Comparison of ENCODE assay signal across 23 cellular contexts in the genomic region with DNA sequence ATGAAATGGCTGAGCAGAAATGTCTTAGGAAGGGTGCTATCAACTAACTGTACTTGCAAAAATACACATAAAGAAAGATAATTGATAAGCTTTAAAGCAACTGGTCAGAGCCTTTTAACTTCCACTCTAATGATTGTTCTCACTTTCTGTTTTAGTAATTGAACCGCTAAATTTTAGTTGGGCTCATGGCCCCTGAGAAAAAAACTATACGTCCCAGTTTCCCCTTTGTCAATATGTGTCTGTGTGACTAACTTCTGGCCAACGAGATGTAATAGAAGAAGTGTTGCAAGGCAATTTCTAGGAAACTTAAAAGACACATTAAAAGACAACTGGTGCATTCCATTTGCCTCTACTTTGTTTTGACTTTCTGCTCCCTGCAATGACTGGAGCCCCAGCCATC.
DNase-seq lines count a peak whose midpoint lies in the region; ATAC-seq and TF ChIP-seq lines count a peak whose summit lies in the region.
"Had no signal": no experiment of that assay in that cellular context is flagged by ENCODE, and none has a peak within 500 bp of the region (broad histone marks: within the 10 kb centered on the region; RNA-seq: fewer than 3 reads in every experiment).

No MANE protein-coding gene starts in this region.

- H3K27ac ChIP-seq in ascending aorta: peak overlapping the region; percentile 0 to 26
- H3K27ac ChIP-seq: PC-9, RWPE1, SK-N-MC had no signal

- no peak for TF ChIP-seq CTCF in ascending aorta (IDR thresholded peaks at IDR 0.05)
- no peak for TF ChIP-seq CTCF in lower leg skin (IDR thresholded peaks at IDR 0.05)

- intact Hi-C loops in ascending aorta (cut with DNase I): no loop called here
- intact Hi-C loops in lower leg skin (cut with DNase I; ENCODE audit: low total_unique reads): no loop called here

- H3K9me3 ChIP-seq in ascending aorta: no peaks in the 10 kb centered on the region
- H3K9me3 ChIP-seq: HAP-1 had no signal

- peaks cover 0 to 28% of the 10 kb centered on the region in 2 donors for H3K4me1 ChIP-seq in ascending aorta

- no peak for TF ChIP-seq POLR2A in lower leg skin (IDR thresholded peaks at IDR 0.05)

- no peaks in the 10 kb centered on the region for H3K36me3 ChIP-seq in ascending aorta
- H3K36me3 ChIP-seq: HAP-1 had no signal

- WGBS in lower leg skin, 2 donors: 84 to 92% methylated on average over 3 of the region's 3 CpGs

- ATAC-seq in GM18867 (IDR thresholded peaks at IDR 0.05; ENCODE audit: unreplicated experiment) (peak; percentile 46), GM19351 (IDR thresholded peaks at IDR 0.05; ENCODE audit: unreplicated experiment) (peak; percentile 71), HG02870 (IDR thresholded peaks at IDR 0.05; ENCODE audit: unreplicated experiment) (peak; percentile 53), HG03139 (IDR thresholded peaks at IDR 0.05; ENCODE audit: unreplicated experiment) (no peak)
- ATAC-seq: GM23338 had no signal

- DNase-seq in ascending aorta (ENCODE audit: low spot score in 2 of 2) (no peak), NCI-H2196 treated with DMSO at 0.1 percent for 48 hours (lab: John Stamatoyannopoulos, UW; ENCODE audit: unreplicated experiment) (no peak), lower leg skin (ENCODE audit: low spot score in 2 of 2) (no peak)
- DNase-seq: CD4-positive, CD25-positive, alpha-beta regulatory T cell; COR-L47; DMS79; KBM-7; MM.1S; NCI-H1105 treated with DMSO at 0.1 percent for 48 hours; NCI-H2081; NCI-H2171; NCI-H526 treated with DMSO at 0.1 percent for 48 hours; PC-9; SHP77 treated with DMSO at 0.1 percent for 48 hours; T-helper 2 cell had no signal

- H3K4me3 ChIP-seq in ascending aorta (no peak overlapping the region), lower leg skin (ENCODE audit: low read depth, poor library complexity, severe bottlenecking) (no peak overlapping the region)
- H3K4me3 ChIP-seq: GM23338, HAP-1, PC-9, SK-N-MC had no signal

- H3K27me3 ChIP-seq in ascending aorta: no peaks in the 10 kb centered on the region
